In genomic region chr10:28201666-28202400, GRCh38 we compare ENCODE assay signal across 17 cellular contexts.
"Had no signal": no experiment of that assay in that cellular context is flagged by ENCODE, and none has a peak within 500 bp of the region (broad histone marks: within the 10 kb centered on the region; RNA-seq: fewer than 3 reads in every experiment).

No MANE protein-coding gene starts in this region.

- H3K36me3 Mint-ChIP-seq: natural killer cell had no signal

- H3K9me3 ChIP-seq: ascending aorta, transverse colon, uterus had no signal

- H3K36me3 ChIP-seq: ascending aorta, transverse colon, uterus, WERI-Rb-1 had no signal

- H3K27ac ChIP-seq: ascending aorta, dorsolateral prefrontal cortex, epithelial cell of prostate, parathyroid adenoma, WERI-Rb-1 had no signal

- H3K9me3 Mint-ChIP-seq: activated naive CD4-positive, alpha-beta T cell treated with anti-CD3 and anti-CD28 coated beads, Interleukin-2, amount 50 U/mL, for 24 hours; endodermal cell; immature natural killer cell; natural killer cell had no signal

- H3K79me2 ChIP-seq: parathyroid adenoma had no signal

- H3K4me3 Mint-ChIP-seq: activated naive CD4-positive, alpha-beta T cell treated with anti-CD3 and anti-CD28 coated beads, Interleukin-2, amount 50 U/mL, for 24 hours; endodermal cell; immature natural killer cell; natural killer cell had no signal

- H3K27me3 Mint-ChIP-seq: activated naive CD4-positive, alpha-beta T cell treated with anti-CD3 and anti-CD28 coated beads, Interleukin-2, amount 50 U/mL, for 24 hours had no signal

- H3K9ac ChIP-seq: parathyroid adenoma had no signal

- H3K4me3 ChIP-seq: ascending aorta, dorsolateral prefrontal cortex, transverse colon, uterus had no signal

- H3K4me1 Mint-ChIP-seq: endodermal cell, immature natural killer cell had no signal

- H3K27ac Mint-ChIP-seq: activated naive CD4-positive, alpha-beta T cell treated with anti-CD3 and anti-CD28 coated beads, Interleukin-2, amount 50 U/mL, for 24 hours; endodermal cell; immature natural killer cell; natural killer cell had no signal

- H2AFZ ChIP-seq: parathyroid adenoma had no signal

- H3K27me3 ChIP-seq: ascending aorta, transverse colon, uterus had no signal

- ATAC-seq: natural killer cell; stimulated activated naive CD8-positive, alpha-beta T cell treated with anti-CD3 and anti-CD28 coated beads, Interleukin-15, Interleukin-2, amounts not matched to agents 100 U/mL and 50 U/mL, for 24 hours had no signal

- DNase-seq: activated CD4-positive, alpha-beta T cell treated with anti-CD3 and anti-CD28 coated beads, Interleukin-2, amount 50 U/mL, for 48 hours; activated gamma-delta T cell; dorsolateral prefrontal cortex; endodermal cell; immature natural killer cell; mesenchymal stem cell; natural killer cell; stimulated activated naive CD8-positive, alpha-beta T cell treated with anti-CD3 and anti-CD28 coated beads, Interleukin-15, Interleukin-2, amounts not matched to agents 100 U/mL and 50 U/mL, for 24 hours; SW 1271; T-helper 2 cell; transverse colon; uterus; WERI-Rb-1 had no signal
